In genomic region chr20:57005146-57005933, GRCh38 we compare ENCODE assay signal across 22 cellular contexts.
"Had no signal": no experiment of that assay in that cellular context is flagged by ENCODE, and none has a peak within 500 bp of the region (broad histone marks: within the 10 kb centered on the region; RNA-seq: fewer than 3 reads in every experiment).

No MANE protein-coding gene starts in this region.

- DNase-seq: cortex of kidney; dorsolateral prefrontal cortex; effector CD8-positive, alpha-beta T cell; heart right ventricle; hypothalamus; lower lobe of right lung; naive B cell; nucleus accumbens; pancreas; right cardiac atrium; small intestine; stimulated activated CD4-positive, alpha-beta T cell treated with anti-CD3 and anti-CD28 coated beads, Interleukin-12 subunit alpha, Interleukin-12 subunit beta, amount 100 ng/mL, for 4 hours; stimulated activated naive CD4-positive, alpha-beta T cell; stomach; substantia nigra; transverse colon had no signal

- FAIRE-seq: frontal cortex, islet of Langerhans, pancreas, small intestine had no signal

- ATAC-seq: heart right ventricle, left lobe of liver, lower lobe of right lung, pancreas, right cardiac atrium had no signal

- H3K27ac ChIP-seq: dorsolateral prefrontal cortex, heart right ventricle, lower lobe of right lung, pancreas, stomach, thoracic aorta, transverse colon had no signal

- H3K4me3 Mint-ChIP-seq: memory B cell, naive B cell had no signal

- H3K27ac Mint-ChIP-seq: memory B cell, naive B cell, progenitor cell of endocrine pancreas had no signal

- H3K9me3 Mint-ChIP-seq: memory B cell had no signal

- H3K4me1 Mint-ChIP-seq: memory B cell had no signal

- H3K4me1 ChIP-seq: heart right ventricle, lower lobe of right lung, pancreas, stomach, transverse colon had no signal

- H3K36me3 Mint-ChIP-seq: memory B cell, naive B cell had no signal

- H3K9me3 ChIP-seq: heart right ventricle, lower lobe of right lung, pancreas, thoracic aorta, transverse colon had no signal

- H3K4me3 ChIP-seq: dorsolateral prefrontal cortex, heart right ventricle, lower lobe of right lung, pancreas, stomach, thoracic aorta, transverse colon had no signal

- H3K36me3 ChIP-seq: heart right ventricle, lower lobe of right lung, pancreas, stomach, thoracic aorta, transverse colon had no signal
